ENCODE assay signal across 5 cellular contexts in the genomic region with DNA sequence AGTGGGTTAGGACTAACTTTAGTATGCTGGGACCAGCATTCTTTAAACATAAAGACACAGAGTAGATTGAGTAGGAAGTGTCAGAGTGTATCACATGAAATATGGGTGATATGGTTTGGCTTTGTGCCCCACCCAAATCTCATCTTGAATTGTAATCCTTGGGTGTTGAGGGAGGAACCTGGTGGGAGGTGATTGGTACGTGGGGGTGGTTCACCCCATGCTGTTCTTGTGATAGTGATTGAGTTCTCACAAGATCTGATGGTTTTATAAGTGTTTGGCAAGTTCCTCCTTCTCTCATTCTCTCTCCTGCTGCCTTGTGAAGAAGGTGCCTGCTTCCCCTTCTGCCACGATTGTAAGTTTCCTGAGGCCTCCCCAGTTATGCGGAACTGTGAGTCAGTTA. TPM values are rescaled to one million over a fixed set of nuclear protein-coding genes. Genes with fewer than 3 reads are reported as not detected.
"Had no signal": no experiment of that assay in that cellular context is flagged by ENCODE, and none has a peak within 500 bp of the region (broad histone marks: within the 10 kb centered on the region; RNA-seq: fewer than 3 reads in every experiment).

No MANE protein-coding gene starts in this region.

RNA-seq across cellular contexts. Expression of a gene that starts 5.1 kb away (rescaled TPM):
- total RNA-seq: dermis blood vessel endothelial cell, endothelial cell of umbilical vein, fibroblast of villous mesenchyme had no signal
- polyA plus RNA-seq: endothelial cell of umbilical vein, fibroblast of lung, liver had no signal
